2 cellular contexts compared by ENCODE assay signal in genomic region chr19:31347828-31348314, GRCh38.
TF ChIP-seq lines count a peak whose summit lies in the region.

No MANE protein-coding gene starts in this region.

TF ChIP-seq in SK-N-SH, 30 proteins besides CTCF, POLR2A, EP300 and RAD21 (continued from another document):
- TF ChIP-seq PBX3 (IDR thresholded peaks at IDR 0.05), result peak; percentile 23; the same call in 1 of the 2 replicates

TF ChIP-seq in SK-N-SH treated with all-trans-retinoic acid at 6 μM for 48 hours, 23 proteins besides CTCF, POLR2A, EP300 and RAD21:
- no peak for TF ChIP-seq TSHZ2 (CRISPR knock-in tag; IDR thresholded peaks at IDR 0.05)
- TF ChIP-seq ESRRG (CRISPR knock-in tag; IDR thresholded peaks at IDR 0.05), result no peak
- no peak for TF ChIP-seq CSDC2 (CRISPR knock-in tag; IDR thresholded peaks at IDR 0.05)
- no peak for TF ChIP-seq ZNF8 (CRISPR knock-in tag; IDR thresholded peaks at IDR 0.05)
- no peak for TF ChIP-seq ZNF565 (CRISPR knock-in tag; conservative IDR thresholded peaks at IDR 0.05; ENCODE audit: low read depth)
- TF ChIP-seq ZNF70 (CRISPR knock-in tag; IDR thresholded peaks at IDR 0.05), result no peak
- no peak for TF ChIP-seq TCF4 (CRISPR knock-in tag; IDR thresholded peaks at IDR 0.05; ENCODE audit: borderline replicate concordance)
- TF ChIP-seq POU6F1 (CRISPR knock-in tag; IDR thresholded peaks at IDR 0.05; ENCODE audit: borderline replicate concordance, low read depth), result no peak
- TF ChIP-seq ARNTL (CRISPR knock-in tag; IDR thresholded peaks at IDR 0.05; ENCODE audit: borderline replicate concordance, low read depth), result no peak
